Comparison of ENCODE assay signal across 9 cellular contexts in the genomic region with DNA sequence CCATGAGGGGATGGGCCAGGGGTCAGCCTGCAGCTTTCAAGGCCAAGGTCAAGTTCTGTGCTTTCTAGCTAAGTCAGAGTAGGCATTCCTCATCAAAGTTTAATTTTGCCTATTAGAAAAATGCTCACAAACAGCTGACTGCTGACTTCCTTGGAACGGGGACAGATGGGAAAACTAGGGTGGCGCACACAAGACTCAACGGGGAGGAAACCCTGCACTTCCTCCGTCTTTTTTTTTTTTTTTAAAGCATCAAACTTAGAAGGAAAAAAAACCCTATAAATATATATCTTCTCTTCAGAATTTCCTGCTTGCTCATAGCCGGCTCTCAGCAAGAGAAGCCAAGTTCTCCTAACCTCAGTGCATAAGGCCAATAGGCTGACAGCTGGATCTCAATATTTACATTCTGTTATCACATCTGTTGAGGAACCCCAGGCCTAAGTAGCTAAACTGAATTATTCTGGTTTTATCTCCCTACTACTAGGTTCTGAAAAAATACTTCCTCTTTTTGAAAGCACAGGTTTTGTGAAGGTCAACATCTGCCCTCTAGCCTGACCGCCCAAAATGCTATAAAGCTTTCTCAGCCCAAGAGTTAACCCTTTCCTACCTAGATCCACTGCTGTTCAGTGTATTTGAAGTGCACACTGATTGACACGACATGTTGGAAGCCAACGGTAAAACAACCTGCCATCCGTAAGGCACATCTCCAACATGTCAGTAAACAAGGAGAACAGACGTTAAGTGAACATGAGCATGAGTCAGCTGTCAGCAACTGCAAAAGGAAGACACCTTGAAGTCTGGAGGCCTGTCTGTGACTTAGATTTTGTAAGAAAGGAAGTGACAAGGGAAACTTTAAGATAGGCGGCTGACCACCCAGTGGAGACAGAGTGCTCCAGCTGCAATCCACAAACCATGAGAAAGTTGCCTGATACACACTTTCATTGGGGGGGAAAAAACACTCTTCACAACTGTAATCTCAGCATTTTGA.
DNase-seq lines count a peak whose midpoint lies in the region; ATAC-seq and TF ChIP-seq lines count a peak whose summit lies in the region.
"Had no signal": no experiment of that assay in that cellular context is flagged by ENCODE, and none has a peak within 500 bp of the region (broad histone marks: within the 10 kb centered on the region; RNA-seq: fewer than 3 reads in every experiment).

No MANE protein-coding gene starts in this region.

- intact Hi-C loops in right lobe of liver (cut with DNase I), result no loop called here

- no peaks in the 10 kb centered on the region for H3F3A ChIP-seq in OCI-LY1 (ENCODE audit: insufficient read depth, low read length)

- TF ChIP-seq POLR2A in right lobe of liver (IDR thresholded peaks at IDR 0.05), result no peak

- H3K9ac ChIP-seq in OCI-LY1 (ENCODE audit: low read length), result no peak overlapping the region

- no peaks in the 10 kb centered on the region for H3K9me3 ChIP-seq in OCI-LY1 (ENCODE audit: low read length)
- no peaks in the 10 kb centered on the region for H3K9me3 ChIP-seq in right lobe of liver

- H3K4me3 ChIP-seq in OCI-LY1 (ENCODE audit: low read depth, low read length, poor library complexity, severe bottlenecking) (no peak overlapping the region), right lobe of liver (no peak overlapping the region)

- H3K9me2 ChIP-seq in OCI-LY1 (ENCODE audit: low read depth, low read length), result no peaks in the 10 kb centered on the region

- H2AFZ ChIP-seq in OCI-LY1 (ENCODE audit: low read length), result no peak overlapping the region

- WGBS in right lobe of liver (ENCODE audit: insufficient coverage, low coverage, low lambda C conversion rate, missing lambda C conversion rate), result 20% methylated on average over 11 of the region's 11 CpGs

- H3K36me3 ChIP-seq in OCI-LY1 (ENCODE audit: insufficient read depth, low read length) (no peaks in the 10 kb centered on the region), right lobe of liver (no peaks in the 10 kb centered on the region)

- peaks cover 19% of the 10 kb centered on the region for H3K4me1 ChIP-seq in OCI-LY1 (ENCODE audit: insufficient read depth, low read length, severe bottlenecking)
- no peaks in the 10 kb centered on the region for H3K4me1 ChIP-seq in right lobe of liver

- H3K27ac ChIP-seq in OCI-LY1 (ENCODE audit: low read depth, low read length, poor library complexity, severe bottlenecking), result peak overlapping the region; percentile 81
- H3K27ac ChIP-seq in right lobe of liver, result no peak overlapping the region

- H4K20me1 ChIP-seq in OCI-LY1 (ENCODE audit: insufficient read depth, low read length), result no peaks in the 10 kb centered on the region

- H3K27me3 ChIP-seq in OCI-LY1 (ENCODE audit: insufficient read depth, low read length), result no peaks in the 10 kb centered on the region
- H3K27me3 ChIP-seq in right lobe of liver, result no peaks in the 10 kb centered on the region

- no peaks in the 10 kb centered on the region for H3K79me2 ChIP-seq in OCI-LY1 (ENCODE audit: insufficient read depth, low read length)

- ATAC-seq in GM18868 (IDR thresholded peaks at IDR 0.05; ENCODE audit: unreplicated experiment), result peak; percentile 78
- peak; percentile 80 for ATAC-seq in HG02870 (IDR thresholded peaks at IDR 0.05; ENCODE audit: unreplicated experiment)
- ATAC-seq in right lobe of liver, result peak; percentile 39 to 68 (median 50)

- no peak overlapping the region; the same call in 1 of the 2 replicates for H3K4me2 ChIP-seq in OCI-LY1 (ENCODE audit: low read length)

- DNase-seq in right lobe of liver (no peak), iPS-NIHi7 (ENCODE audit: extremely low spot score) (no peak), AG08395 (ENCODE audit: low spot score) (no peak)
- no peak for DNase-seq in effector CD4-positive, alpha-beta T cell
- DNase-seq: activated CD4-positive, alpha-beta T cell treated with anti-CD3 and anti-CD28 coated beads for 1 hour; NCI-H1105 had no signal

- no peak for TF ChIP-seq CTCF in OCI-LY1 (IDR thresholded peaks at IDR 0.05; ENCODE audit: low read length)
- TF ChIP-seq CTCF in right lobe of liver (IDR thresholded peaks at IDR 0.05), result no peak
